In genomic region chr16:35149550-35149949, GRCh38 we compare ENCODE assay signal across 22 cellular contexts.
"Had no signal": no experiment of that assay in that cellular context is flagged by ENCODE, and none has a peak within 500 bp of the region (broad histone marks: within the 10 kb centered on the region; RNA-seq: fewer than 3 reads in every experiment).

No MANE protein-coding gene starts in this region.

- H3K4me1 ChIP-seq: colonic mucosa, esophagus squamous epithelium, gastrocnemius medialis, heart right ventricle, left lung, lower lobe of right lung had no signal

- H3K36me3 ChIP-seq: colonic mucosa, esophagus squamous epithelium, gastrocnemius medialis, heart right ventricle, left lung, lower lobe of right lung had no signal

- H3K9me3 ChIP-seq: colonic mucosa, gastrocnemius medialis, lower lobe of right lung had no signal

- ATAC-seq: gastrocnemius medialis, heart right ventricle, left colon, left lung, left ventricle myocardium superior, lower lobe of right lung, mucosa of descending colon had no signal

- DNase-seq: colonic mucosa; cortex of kidney; effector memory CD4-positive, alpha-beta T cell; esophagus squamous epithelium; foreskin fibroblast; foreskin melanocyte; gastrocnemius medialis; glutamatergic neuron; head of caudate nucleus; heart right ventricle; hippocampal formation; immature natural killer cell; islet precursor cell; kidney; kidney glomerular epithelial cell; left colon; left lung; left ventricle myocardium superior; lower lobe of right lung; mesenchymal stem cell; mucosa of descending colon; naive B cell had no signal

- H3K4me3 ChIP-seq: colonic mucosa, esophagus squamous epithelium, gastrocnemius medialis, heart right ventricle, left lung, lower lobe of right lung, mucosa of descending colon had no signal

- H3K27me3 ChIP-seq: colonic mucosa, esophagus squamous epithelium, gastrocnemius medialis, heart right ventricle, left lung had no signal

- H3K27ac ChIP-seq: colonic mucosa, esophagus squamous epithelium, gastrocnemius medialis, heart right ventricle, left lung, lower lobe of right lung had no signal
